In the genomic region with DNA sequence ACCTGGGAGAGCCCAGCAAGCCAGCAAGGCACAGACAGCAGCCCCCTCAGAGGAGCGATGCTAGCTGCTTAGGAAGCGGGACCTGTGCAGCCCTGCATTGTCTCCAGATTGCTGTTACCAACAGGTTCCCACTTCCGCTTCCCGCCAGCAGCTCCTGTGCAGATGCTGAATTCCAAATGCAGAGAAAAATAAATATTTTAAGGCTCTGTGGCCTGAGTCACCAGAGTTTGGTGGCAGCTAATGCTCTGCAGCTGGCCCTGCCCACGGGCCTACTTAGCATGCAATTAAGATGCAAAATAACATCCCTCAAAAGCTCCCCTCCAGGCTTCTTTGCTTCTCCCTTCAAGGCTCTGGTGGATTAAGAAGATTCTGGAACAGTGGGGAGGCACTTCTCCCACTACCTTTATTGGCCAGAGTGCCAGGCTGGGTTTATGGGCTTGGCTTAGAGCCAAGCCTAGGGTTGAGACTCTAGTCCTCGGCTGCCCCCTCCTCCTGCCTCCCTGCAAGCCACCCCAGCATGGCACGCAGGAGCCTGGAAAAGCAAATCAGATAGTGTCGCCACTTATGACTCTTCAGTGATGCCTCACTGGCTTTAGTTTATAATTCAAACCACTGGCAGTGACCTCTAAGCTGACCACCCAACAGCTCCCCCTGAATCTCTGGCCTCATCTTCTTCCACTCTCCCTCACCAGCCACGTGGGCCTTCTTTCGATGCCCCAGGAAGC, we compare ENCODE assay signal across 18 cellular contexts.
DNase-seq lines count a peak whose midpoint lies in the region; ATAC-seq, FAIRE-seq and TF ChIP-seq lines count a peak whose summit lies in the region.
"Had no signal": no experiment of that assay in that cellular context is flagged by ENCODE, and none has a peak within 500 bp of the region (broad histone marks: within the 10 kb centered on the region; RNA-seq: fewer than 3 reads in every experiment).

No MANE protein-coding gene starts in this region.

- no peak overlapping the region for H3K4me3 ChIP-seq in upper lobe of left lung
- H3K4me3 ChIP-seq: MG63, vagina had no signal

- H3K4me1 ChIP-seq in upper lobe of left lung = no peaks in the 10 kb centered on the region
- H3K4me1 ChIP-seq: Caco-2, vagina had no signal

- TF ChIP-seq POLR2A in upper lobe of left lung (IDR thresholded peaks at IDR 0.05) = no peak

- no peaks in the 10 kb centered on the region for H3K27me3 ChIP-seq in upper lobe of left lung
- H3K27me3 ChIP-seq: MG63, vagina had no signal

- DNase-seq in NCI-H748 (lab: John Stamatoyannopoulos, UW; ENCODE audit: unreplicated experiment) (peak; percentile 55), NCI-H748 treated with DMSO at 0.1 percent for 48 hours (lab: John Stamatoyannopoulos, UW) (no peak), NCI-H345 treated with DMSO at 0.1 percent for 48 hours (lab: John Stamatoyannopoulos, UW; ENCODE audit: unreplicated experiment) (peak; percentile 25), astrocyte of the hippocampus (ENCODE audit: low read depth, low spot score) (peak; percentile 28), urothelium cell line (ENCODE audit: low spot score) (peak; percentile 32), upper lobe of left lung (no peak), T-helper 1 cell (no peak)
- no peak for DNase-seq in stimulated activated naive CD8-positive, alpha-beta T cell treated with anti-CD3 and anti-CD28 coated beads, Interleukin-15, Interleukin-2, amounts not matched to agents 100 U/mL and 50 U/mL, for 24 hours
- DNase-seq: activated naive CD8-positive, alpha-beta T cell treated with anti-CD3 and anti-CD28 coated beads, Interleukin-2, amount 10 ng/mL, durations not matched to agents 7 days and 5 days; activated T-cell treated with anti-CD3 and anti-CD28 coated beads, Interleukin-2, amount 50 U/mL, for 4 hours; Caco-2; effector memory CD8-positive, alpha-beta T cell; MG63; NCI-H446 treated with DMSO at 0.1 percent for 48 hours; occipital lobe; Right ventricle myocardium superior; stimulated activated naive CD4-positive, alpha-beta T cell had no signal

- no peaks in the 10 kb centered on the region for H3K36me3 ChIP-seq in upper lobe of left lung
- H3K36me3 ChIP-seq: MG63, vagina had no signal

- no peak for TF ChIP-seq CTCF in upper lobe of left lung (IDR thresholded peaks at IDR 0.05)

- ATAC-seq in upper lobe of left lung (ENCODE audit: low FRiP score in 2 of 2) = no peak
- ATAC-seq in stimulated activated naive CD8-positive, alpha-beta T cell treated with anti-CD3 and anti-CD28 coated beads, Interleukin-15, Interleukin-2, amounts not matched to agents 100 U/mL and 50 U/mL, for 24 hours = no peak
- ATAC-seq: activated T-cell treated with anti-CD3 and anti-CD28 coated beads, Interleukin-2, amount 50 U/mL, for 4 hours; effector memory CD8-positive, alpha-beta T cell had no signal

- H3K27ac ChIP-seq in upper lobe of left lung = no peak overlapping the region
- H3K27ac ChIP-seq: vagina had no signal

- TF ChIP-seq EP300 in upper lobe of left lung (IDR thresholded peaks at IDR 0.05) = no peak

- no peak for FAIRE-seq in urothelium cell line (lab: Jason Lieb, UNC)

- 61 to 69% methylated on average over 6 to 10 of the region's 10 CpGs for WGBS in upper lobe of left lung, 2 donors

- H3K9me3 ChIP-seq in upper lobe of left lung = no peaks in the 10 kb centered on the region
- H3K9me3 ChIP-seq: Caco-2, MG63, vagina had no signal

Comparison
In these comparisons a context has a peak if more than half of its experiments do, and no peak if none do; other contexts are left out.
1. DNase-seq: peak in NCI-H748 (single experiment), NCI-H345 treated with DMSO at 0.1 percent for 48 hours (single experiment), astrocyte of the hippocampus (single experiment) and urothelium cell line (single experiment); none in NCI-H748 treated with DMSO at 0.1 percent for 48 hours (single experiment), upper lobe of left lung (0 of 2), stimulated activated naive CD8-positive, alpha-beta T cell treated with anti-CD3 and anti-CD28 coated beads, Interleukin-15, Interleukin-2, amounts not matched to agents 100 U/mL and 50 U/mL, for 24 hours (single experiment) and T-helper 1 cell (0 of 5).